ENCODE assay signal across 1 cellular context in the genomic region with DNA sequence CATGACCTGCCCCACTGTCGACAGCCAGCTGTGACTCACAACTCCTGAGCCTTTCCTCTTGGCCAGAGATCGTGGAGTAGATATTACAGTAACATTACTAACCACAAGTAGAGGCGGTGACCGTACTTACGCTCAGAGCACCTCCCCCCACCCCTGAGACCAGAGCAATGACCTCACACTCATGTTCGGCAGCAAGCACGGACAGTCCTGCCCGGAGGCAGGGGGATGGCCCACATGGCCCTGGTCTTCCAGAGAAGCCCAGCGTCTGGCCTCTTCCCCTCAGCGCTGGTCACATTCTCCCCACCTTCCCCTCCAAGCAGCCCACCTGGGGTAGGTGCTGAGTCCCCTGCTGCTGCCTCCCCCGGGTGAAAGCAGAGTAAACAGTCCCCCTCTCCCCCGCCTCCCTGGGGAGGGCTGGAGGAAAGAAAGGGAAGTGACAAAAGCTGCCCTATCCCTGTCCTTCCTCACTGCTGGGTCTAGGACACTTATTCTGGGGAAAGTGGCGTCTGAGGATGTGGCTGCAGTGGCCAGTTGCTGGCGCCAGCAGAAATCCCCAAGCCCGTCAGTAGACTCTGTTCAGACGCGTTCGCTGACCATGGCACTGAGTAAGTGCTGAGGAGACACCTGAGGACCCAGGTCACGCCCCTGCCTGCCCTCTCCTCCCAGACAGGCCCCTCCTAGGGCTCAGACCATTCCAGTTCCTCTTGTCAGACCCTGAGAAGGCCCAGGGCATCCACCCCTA.
TF ChIP-seq lines count a peak whose summit lies in the region.

No MANE protein-coding gene starts in this region.

TF ChIP-seq in K562, 482 proteins besides CTCF, POLR2A, EP300 and RAD21 (continued from another document and continues in another):
- TF ChIP-seq, protein P1, sequence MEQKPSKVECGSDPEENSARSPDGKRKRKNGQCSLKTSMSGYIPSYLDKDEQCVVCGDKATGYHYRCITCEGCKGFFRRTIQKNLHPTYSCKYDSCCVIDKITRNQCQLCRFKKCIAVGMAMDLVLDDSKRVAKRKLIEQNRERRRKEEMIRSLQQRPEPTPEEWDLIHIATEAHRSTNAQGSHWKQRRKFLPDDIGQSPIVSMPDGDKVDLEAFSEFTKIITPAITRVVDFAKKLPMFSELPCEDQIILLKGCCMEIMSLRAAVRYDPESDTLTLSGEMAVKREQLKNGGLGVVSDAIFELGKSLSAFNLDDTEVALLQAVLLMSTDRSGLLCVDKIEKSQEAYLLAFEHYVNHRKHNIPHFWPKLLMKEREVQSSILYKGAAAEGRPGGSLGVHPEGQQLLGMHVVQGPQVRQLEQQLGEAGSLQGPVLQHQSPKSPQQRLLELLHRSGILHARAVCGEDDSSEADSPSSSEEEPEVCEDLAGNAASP (IDR thresholded peaks at IDR 0.05), result no peak
- TF ChIP-seq RBM39 (optimal IDR thresholded peaks at IDR 0.05; ENCODE audit: low read depth, low read length), result no peak
- TF ChIP-seq, protein P2, sequence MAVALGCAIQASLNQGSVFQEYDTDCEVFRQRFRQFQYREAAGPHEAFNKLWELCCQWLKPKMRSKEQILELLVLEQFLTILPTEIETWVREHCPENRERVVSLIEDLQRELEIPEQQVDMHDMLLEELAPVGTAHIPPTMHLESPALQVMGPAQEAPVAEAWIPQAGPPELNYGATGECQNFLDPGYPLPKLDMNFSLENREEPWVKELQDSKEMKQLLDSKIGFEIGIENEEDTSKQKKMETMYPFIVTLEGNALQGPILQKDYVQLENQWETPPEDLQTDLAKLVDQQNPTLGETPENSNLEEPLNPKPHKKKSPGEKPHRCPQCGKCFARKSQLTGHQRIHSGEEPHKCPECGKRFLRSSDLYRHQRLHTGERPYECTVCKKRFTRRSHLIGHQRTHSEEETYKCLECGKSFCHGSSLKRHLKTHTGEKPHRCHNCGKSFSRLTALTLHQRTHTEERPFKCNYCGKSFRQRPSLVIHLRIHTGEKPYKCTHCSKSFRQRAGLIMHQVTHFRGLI (CRISPR knock-in tag; IDR thresholded peaks at IDR 0.05), result peak; percentile 95
- TF ChIP-seq HCFC1 (IDR thresholded peaks at IDR 0.05; ENCODE audit: low read depth, low read length), result peak; percentile 50; the same call in 1 of the 2 replicates
- TF ChIP-seq ZEB2 (IDR thresholded peaks at IDR 0.05), result peak; percentile 94
- peak; percentile 52; the same call in 1 of the 2 replicates for TF ChIP-seq STAT5A (IDR thresholded peaks at IDR 0.05; ENCODE audit: borderline replicate concordance, low read length)
- no peak for TF ChIP-seq SRSF1 (IDR thresholded peaks at IDR 0.05; ENCODE audit: low read depth, low read length)
- TF ChIP-seq ZNF324 (CRISPR knock-in tag; IDR thresholded peaks at IDR 0.05), result peak; percentile 74
- TF ChIP-seq CHD4 (IDR thresholded peaks at IDR 0.05; ENCODE audit: insufficient read depth, insufficient replicate concordance, low read depth, low read length, poor library complexity, severe bottlenecking), result no peak
- TF ChIP-seq, protein P3, sequence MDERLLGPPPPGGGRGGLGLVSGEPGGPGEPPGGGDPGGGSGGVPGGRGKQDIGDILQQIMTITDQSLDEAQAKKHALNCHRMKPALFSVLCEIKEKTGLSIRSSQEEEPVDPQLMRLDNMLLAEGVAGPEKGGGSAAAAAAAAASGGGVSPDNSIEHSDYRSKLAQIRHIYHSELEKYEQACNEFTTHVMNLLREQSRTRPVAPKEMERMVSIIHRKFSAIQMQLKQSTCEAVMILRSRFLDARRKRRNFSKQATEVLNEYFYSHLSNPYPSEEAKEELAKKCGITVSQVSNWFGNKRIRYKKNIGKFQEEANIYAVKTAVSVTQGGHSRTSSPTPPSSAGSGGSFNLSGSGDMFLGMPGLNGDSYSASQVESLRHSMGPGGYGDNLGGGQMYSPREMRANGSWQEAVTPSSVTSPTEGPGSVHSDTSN (CRISPR knock-in tag; IDR thresholded peaks at IDR 0.05; ENCODE audit: low read depth), result no peak
- TF ChIP-seq, protein P3 (tag; conservative IDR thresholded peaks at IDR 0.05; ENCODE audit: low read depth), result 0 out of 2 replicates have a peak, but pooled peaks have one; percentile 33
- peak; percentile 95 for TF ChIP-seq MTA1 (IDR thresholded peaks at IDR 0.05; ENCODE audit: borderline replicate concordance)
- TF ChIP-seq, protein P4, sequence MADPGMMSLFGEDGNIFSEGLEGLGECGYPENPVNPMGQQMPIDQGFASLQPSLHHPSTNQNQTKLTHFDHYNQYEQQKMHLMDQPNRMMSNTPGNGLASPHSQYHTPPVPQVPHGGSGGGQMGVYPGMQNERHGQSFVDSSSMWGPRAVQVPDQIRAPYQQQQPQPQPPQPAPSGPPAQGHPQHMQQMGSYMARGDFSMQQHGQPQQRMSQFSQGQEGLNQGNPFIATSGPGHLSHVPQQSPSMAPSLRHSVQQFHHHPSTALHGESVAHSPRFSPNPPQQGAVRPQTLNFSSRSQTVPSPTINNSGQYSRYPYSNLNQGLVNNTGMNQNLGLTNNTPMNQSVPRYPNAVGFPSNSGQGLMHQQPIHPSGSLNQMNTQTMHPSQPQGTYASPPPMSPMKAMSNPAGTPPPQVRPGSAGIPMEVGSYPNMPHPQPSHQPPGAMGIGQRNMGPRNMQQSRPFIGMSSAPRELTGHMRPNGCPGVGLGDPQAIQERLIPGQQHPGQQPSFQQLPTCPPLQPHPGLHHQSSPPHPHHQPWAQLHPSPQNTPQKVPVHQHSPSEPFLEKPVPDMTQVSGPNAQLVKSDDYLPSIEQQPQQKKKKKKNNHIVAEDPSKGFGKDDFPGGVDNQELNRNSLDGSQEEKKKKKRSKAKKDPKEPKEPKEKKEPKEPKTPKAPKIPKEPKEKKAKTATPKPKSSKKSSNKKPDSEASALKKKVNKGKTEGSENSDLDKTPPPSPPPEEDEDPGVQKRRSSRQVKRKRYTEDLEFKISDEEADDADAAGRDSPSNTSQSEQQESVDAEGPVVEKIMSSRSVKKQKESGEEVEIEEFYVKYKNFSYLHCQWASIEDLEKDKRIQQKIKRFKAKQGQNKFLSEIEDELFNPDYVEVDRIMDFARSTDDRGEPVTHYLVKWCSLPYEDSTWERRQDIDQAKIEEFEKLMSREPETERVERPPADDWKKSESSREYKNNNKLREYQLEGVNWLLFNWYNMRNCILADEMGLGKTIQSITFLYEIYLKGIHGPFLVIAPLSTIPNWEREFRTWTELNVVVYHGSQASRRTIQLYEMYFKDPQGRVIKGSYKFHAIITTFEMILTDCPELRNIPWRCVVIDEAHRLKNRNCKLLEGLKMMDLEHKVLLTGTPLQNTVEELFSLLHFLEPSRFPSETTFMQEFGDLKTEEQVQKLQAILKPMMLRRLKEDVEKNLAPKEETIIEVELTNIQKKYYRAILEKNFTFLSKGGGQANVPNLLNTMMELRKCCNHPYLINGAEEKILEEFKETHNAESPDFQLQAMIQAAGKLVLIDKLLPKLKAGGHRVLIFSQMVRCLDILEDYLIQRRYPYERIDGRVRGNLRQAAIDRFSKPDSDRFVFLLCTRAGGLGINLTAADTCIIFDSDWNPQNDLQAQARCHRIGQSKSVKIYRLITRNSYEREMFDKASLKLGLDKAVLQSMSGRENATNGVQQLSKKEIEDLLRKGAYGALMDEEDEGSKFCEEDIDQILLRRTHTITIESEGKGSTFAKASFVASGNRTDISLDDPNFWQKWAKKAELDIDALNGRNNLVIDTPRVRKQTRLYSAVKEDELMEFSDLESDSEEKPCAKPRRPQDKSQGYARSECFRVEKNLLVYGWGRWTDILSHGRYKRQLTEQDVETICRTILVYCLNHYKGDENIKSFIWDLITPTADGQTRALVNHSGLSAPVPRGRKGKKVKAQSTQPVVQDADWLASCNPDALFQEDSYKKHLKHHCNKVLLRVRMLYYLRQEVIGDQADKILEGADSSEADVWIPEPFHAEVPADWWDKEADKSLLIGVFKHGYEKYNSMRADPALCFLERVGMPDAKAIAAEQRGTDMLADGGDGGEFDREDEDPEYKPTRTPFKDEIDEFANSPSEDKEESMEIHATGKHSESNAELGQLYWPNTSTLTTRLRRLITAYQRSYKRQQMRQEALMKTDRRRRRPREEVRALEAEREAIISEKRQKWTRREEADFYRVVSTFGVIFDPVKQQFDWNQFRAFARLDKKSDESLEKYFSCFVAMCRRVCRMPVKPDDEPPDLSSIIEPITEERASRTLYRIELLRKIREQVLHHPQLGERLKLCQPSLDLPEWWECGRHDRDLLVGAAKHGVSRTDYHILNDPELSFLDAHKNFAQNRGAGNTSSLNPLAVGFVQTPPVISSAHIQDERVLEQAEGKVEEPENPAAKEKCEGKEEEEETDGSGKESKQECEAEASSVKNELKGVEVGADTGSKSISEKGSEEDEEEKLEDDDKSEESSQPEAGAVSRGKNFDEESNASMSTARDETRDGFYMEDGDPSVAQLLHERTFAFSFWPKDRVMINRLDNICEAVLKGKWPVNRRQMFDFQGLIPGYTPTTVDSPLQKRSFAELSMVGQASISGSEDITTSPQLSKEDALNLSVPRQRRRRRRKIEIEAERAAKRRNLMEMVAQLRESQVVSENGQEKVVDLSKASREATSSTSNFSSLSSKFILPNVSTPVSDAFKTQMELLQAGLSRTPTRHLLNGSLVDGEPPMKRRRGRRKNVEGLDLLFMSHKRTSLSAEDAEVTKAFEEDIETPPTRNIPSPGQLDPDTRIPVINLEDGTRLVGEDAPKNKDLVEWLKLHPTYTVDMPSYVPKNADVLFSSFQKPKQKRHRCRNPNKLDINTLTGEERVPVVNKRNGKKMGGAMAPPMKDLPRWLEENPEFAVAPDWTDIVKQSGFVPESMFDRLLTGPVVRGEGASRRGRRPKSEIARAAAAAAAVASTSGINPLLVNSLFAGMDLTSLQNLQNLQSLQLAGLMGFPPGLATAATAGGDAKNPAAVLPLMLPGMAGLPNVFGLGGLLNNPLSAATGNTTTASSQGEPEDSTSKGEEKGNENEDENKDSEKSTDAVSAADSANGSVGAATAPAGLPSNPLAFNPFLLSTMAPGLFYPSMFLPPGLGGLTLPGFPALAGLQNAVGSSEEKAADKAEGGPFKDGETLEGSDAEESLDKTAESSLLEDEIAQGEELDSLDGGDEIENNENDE (IDR thresholded peaks at IDR 0.05; ENCODE audit: low read depth, low read length), result no peak
- TF ChIP-seq, protein P5, sequence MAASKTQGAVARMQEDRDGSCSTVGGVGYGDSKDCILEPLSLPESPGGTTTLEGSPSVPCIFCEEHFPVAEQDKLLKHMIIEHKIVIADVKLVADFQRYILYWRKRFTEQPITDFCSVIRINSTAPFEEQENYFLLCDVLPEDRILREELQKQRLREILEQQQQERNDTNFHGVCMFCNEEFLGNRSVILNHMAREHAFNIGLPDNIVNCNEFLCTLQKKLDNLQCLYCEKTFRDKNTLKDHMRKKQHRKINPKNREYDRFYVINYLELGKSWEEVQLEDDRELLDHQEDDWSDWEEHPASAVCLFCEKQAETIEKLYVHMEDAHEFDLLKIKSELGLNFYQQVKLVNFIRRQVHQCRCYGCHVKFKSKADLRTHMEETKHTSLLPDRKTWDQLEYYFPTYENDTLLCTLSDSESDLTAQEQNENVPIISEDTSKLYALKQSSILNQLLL (CRISPR knock-in tag; IDR thresholded peaks at IDR 0.05; ENCODE audit: borderline replicate concordance), result 0 out of 2 replicates have a peak, but pooled peaks have one; percentile 34
- TF ChIP-seq ATF7 (IDR thresholded peaks at IDR 0.05), result peak; percentile 99
- peak; percentile 97 for TF ChIP-seq NRF1 (conservative IDR thresholded peaks at IDR 0.05 in 1 of 2, IDR thresholded peaks at IDR 0.05 in 1 of 2)
- TF ChIP-seq TARDBP (IDR thresholded peaks at IDR 0.05), result 0 out of 2 replicates have a peak, but pooled peaks have one; percentile 51
- TF ChIP-seq ADNP (tag; IDR thresholded peaks at IDR 0.05), result 0 out of 2 replicates have a peak, but pooled peaks have one; percentile 1
- peak; percentile 87 for TF ChIP-seq ZNF699 (CRISPR knock-in tag; IDR thresholded peaks at IDR 0.05; ENCODE audit: insufficient replicate concordance)
- TF ChIP-seq IRF2 (CRISPR knock-in tag; IDR thresholded peaks at IDR 0.05), result no peak
- peak; percentile 94 for TF ChIP-seq PYGO2 (tag; IDR thresholded peaks at IDR 0.05)
- TF ChIP-seq ETV6 (IDR thresholded peaks at IDR 0.05; ENCODE audit: borderline replicate concordance in 1 of 2, low read depth in 2 of 2, low read length in 1 of 2), result peak in 1 of 2 experiments; percentile 77; a peak in 1 of 4 replicates
- TF ChIP-seq ETV6 (CRISPR knock-in tag; IDR thresholded peaks at IDR 0.05; ENCODE audit: borderline replicate concordance), result no peak
- TF ChIP-seq PCBP2 (IDR thresholded peaks at IDR 0.05; ENCODE audit: low read depth, low read length, poor library complexity, severe bottlenecking), result no peak
- TF ChIP-seq HNRNPLL (IDR thresholded peaks at IDR 0.05; ENCODE audit: low read depth, low read length, poor library complexity, severe bottlenecking), result peak; percentile 51
- TF ChIP-seq FOS (IDR thresholded peaks at IDR 0.05; ENCODE audit: extremely low read depth, insufficient read length), result peak; percentile 80
- TF ChIP-seq POLR3A (IDR thresholded peaks at IDR 0.05; ENCODE audit: borderline replicate concordance, extremely low read depth, insufficient read depth, insufficient read length), result no peak
- TF ChIP-seq, protein P6, sequence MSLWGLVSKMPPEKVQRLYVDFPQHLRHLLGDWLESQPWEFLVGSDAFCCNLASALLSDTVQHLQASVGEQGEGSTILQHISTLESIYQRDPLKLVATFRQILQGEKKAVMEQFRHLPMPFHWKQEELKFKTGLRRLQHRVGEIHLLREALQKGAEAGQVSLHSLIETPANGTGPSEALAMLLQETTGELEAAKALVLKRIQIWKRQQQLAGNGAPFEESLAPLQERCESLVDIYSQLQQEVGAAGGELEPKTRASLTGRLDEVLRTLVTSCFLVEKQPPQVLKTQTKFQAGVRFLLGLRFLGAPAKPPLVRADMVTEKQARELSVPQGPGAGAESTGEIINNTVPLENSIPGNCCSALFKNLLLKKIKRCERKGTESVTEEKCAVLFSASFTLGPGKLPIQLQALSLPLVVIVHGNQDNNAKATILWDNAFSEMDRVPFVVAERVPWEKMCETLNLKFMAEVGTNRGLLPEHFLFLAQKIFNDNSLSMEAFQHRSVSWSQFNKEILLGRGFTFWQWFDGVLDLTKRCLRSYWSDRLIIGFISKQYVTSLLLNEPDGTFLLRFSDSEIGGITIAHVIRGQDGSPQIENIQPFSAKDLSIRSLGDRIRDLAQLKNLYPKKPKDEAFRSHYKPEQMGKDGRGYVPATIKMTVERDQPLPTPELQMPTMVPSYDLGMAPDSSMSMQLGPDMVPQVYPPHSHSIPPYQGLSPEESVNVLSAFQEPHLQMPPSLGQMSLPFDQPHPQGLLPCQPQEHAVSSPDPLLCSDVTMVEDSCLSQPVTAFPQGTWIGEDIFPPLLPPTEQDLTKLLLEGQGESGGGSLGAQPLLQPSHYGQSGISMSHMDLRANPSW (CRISPR knock-in tag; IDR thresholded peaks at IDR 0.05), result no peak
- peak; percentile 98 for TF ChIP-seq TAF9B (IDR thresholded peaks at IDR 0.05; ENCODE audit: partially characterized antibody)
- TF ChIP-seq ZBTB7A (IDR thresholded peaks at IDR 0.05; ENCODE audit: borderline replicate concordance, control insufficient read depth, low read depth, low read length), result peak; percentile 78; the same call in 1 of the 2 replicates
